In the genomic region with DNA sequence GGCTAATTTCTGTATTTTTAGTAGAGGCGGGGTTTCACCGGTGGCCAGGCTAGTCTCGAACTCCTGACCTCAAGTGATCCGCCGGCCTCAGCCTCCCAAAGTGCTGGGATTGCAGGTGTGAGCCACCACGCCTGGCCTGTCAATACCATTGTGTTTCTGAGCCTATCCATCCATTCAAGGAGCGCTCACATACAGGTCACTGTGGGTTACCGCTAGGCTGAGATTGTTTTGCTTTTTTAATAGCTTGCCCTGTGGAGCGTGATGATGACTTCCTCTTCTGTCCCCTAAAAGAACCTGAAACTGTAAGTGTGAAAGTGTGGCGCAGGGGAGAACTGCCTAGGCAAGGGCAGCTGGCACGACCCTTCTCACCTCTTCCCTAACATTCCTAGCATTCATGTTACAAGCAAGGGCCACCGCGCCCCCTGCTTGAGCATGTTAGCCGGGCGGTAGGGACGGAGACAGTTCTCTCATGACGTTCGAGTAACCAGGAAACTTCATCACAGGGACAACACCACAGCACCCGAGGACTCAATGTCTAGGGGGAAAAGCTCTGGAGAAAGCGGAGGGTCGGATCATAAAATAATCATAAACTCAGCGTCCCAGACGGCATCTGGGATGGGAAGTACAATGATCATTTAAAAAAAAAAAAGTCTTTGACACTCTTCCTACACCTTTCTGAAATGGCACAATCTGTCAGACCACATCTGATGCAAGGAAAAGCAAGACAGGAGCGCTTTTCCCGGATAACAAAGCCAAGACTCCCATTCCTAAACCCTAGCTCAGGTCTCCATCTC, we compare ENCODE assay signal across 1 cellular context.
A peak's percentile ranks its signal among the peaks of the same experiment; 100 is the strongest.
TF ChIP-seq lines count a peak whose summit lies in the region.

No MANE protein-coding gene starts in this region.

TF ChIP-seq in HepG2, 621 proteins besides CTCF, POLR2A, EP300 and RAD21 (continued from another document):
- TF ChIP-seq, protein P1, sequence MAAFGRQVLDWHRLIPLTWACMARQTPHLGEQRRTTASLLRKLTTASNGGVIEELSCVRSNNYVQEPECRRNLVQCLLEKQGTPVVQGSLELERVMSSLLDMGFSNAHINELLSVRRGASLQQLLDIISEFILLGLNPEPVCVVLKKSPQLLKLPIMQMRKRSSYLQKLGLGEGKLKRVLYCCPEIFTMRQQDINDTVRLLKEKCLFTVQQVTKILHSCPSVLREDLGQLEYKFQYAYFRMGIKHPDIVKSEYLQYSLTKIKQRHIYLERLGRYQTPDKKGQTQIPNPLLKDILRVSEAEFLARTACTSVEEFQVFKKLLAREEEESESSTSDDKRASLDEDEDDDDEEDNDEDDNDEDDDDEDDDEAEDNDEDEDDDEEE (CRISPR knock-in tag; IDR thresholded peaks at IDR 0.05): no peak
- TF ChIP-seq ADNP (CRISPR knock-in tag; IDR thresholded peaks at IDR 0.05) (no peak), ZNF282 (IDR thresholded peaks at IDR 0.05; ENCODE audit: partially characterized antibody) (no peak), BORCS8-MEF2B (CRISPR knock-in tag; IDR thresholded peaks at IDR 0.05) (no peak), SP1 (IDR thresholded peaks at IDR 0.05) (no peak), SP1 (CRISPR knock-in tag; IDR thresholded peaks at IDR 0.05) (no peak), RFXANK (CRISPR knock-in tag; IDR thresholded peaks at IDR 0.05) (no peak), ZNF672 (CRISPR knock-in tag; IDR thresholded peaks at IDR 0.05) (no peak), SRF (IDR thresholded peaks at IDR 0.05; ENCODE audit: low read depth, low read length) (no peak), ZNF17 (CRISPR knock-in tag; IDR thresholded peaks at IDR 0.05) (no peak), TEAD3 (CRISPR knock-in tag; optimal IDR thresholded peaks at IDR 0.05; ENCODE audit: borderline replicate concordance) (peak; percentile 48), RNF2 (conservative IDR thresholded peaks at IDR 0.05; ENCODE audit: low read depth) (no peak), PRMT3 (CRISPR knock-in tag; IDR thresholded peaks at IDR 0.05; ENCODE audit: borderline replicate concordance, low read depth) (no peak), HDAC1 (CRISPR knock-in tag; IDR thresholded peaks at IDR 0.05) (0 out of 2 replicates have a peak, but pooled peaks have one; percentile 27), NFKB2 (CRISPR knock-in tag; IDR thresholded peaks at IDR 0.05; ENCODE audit: borderline replicate concordance) (no peak)
- TF ChIP-seq, protein P2, sequence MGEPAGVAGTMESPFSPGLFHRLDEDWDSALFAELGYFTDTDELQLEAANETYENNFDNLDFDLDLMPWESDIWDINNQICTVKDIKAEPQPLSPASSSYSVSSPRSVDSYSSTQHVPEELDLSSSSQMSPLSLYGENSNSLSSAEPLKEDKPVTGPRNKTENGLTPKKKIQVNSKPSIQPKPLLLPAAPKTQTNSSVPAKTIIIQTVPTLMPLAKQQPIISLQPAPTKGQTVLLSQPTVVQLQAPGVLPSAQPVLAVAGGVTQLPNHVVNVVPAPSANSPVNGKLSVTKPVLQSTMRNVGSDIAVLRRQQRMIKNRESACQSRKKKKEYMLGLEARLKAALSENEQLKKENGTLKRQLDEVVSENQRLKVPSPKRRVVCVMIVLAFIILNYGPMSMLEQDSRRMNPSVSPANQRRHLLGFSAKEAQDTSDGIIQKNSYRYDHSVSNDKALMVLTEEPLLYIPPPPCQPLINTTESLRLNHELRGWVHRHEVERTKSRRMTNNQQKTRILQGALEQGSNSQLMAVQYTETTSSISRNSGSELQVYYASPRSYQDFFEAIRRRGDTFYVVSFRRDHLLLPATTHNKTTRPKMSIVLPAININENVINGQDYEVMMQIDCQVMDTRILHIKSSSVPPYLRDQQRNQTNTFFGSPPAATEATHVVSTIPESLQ (CRISPR knock-in tag; conservative IDR thresholded peaks at IDR 0.05): no peak
- TF ChIP-seq, protein P3, sequence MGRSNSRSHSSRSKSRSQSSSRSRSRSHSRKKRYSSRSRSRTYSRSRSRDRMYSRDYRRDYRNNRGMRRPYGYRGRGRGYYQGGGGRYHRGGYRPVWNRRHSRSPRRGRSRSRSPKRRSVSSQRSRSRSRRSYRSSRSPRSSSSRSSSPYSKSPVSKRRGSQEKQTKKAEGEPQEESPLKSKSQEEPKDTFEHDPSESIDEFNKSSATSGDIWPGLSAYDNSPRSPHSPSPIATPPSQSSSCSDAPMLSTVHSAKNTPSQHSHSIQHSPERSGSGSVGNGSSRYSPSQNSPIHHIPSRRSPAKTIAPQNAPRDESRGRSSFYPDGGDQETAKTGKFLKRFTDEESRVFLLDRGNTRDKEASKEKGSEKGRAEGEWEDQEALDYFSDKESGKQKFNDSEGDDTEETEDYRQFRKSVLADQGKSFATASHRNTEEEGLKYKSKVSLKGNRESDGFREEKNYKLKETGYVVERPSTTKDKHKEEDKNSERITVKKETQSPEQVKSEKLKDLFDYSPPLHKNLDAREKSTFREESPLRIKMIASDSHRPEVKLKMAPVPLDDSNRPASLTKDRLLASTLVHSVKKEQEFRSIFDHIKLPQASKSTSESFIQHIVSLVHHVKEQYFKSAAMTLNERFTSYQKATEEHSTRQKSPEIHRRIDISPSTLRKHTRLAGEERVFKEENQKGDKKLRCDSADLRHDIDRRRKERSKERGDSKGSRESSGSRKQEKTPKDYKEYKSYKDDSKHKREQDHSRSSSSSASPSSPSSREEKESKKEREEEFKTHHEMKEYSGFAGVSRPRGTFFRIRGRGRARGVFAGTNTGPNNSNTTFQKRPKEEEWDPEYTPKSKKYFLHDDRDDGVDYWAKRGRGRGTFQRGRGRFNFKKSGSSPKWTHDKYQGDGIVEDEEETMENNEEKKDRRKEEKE (IDR thresholded peaks at IDR 0.05): no peak
- TF ChIP-seq, protein P4, sequence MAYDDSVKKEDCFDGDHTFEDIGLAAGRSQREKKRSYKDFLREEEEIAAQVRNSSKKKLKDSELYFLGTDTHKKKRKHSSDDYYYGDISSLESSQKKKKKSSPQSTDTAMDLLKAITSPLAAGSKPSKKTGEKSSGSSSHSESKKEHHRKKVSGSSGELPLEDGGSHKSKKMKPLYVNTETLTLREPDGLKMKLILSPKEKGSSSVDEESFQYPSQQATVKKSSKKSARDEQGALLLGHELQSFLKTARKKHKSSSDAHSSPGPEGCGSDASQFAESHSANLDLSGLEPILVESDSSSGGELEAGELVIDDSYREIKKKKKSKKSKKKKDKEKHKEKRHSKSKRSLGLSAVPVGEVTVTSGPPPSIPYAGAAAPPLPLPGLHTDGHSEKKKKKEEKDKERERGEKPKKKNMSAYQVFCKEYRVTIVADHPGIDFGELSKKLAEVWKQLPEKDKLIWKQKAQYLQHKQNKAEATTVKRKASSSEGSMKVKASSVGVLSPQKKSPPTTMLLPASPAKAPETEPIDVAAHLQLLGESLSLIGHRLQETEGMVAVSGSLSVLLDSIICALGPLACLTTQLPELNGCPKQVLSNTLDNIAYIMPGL (CRISPR knock-in tag; IDR thresholded peaks at IDR 0.05; ENCODE audit: borderline replicate concordance in 1 of 2, low read depth in 1 of 2): 0 out of 4 replicates have a peak, but pooled peaks of 1 of the 2 experiments have one; percentile 7
